ENCODE assay signal across 20 cellular contexts in the genomic region with DNA sequence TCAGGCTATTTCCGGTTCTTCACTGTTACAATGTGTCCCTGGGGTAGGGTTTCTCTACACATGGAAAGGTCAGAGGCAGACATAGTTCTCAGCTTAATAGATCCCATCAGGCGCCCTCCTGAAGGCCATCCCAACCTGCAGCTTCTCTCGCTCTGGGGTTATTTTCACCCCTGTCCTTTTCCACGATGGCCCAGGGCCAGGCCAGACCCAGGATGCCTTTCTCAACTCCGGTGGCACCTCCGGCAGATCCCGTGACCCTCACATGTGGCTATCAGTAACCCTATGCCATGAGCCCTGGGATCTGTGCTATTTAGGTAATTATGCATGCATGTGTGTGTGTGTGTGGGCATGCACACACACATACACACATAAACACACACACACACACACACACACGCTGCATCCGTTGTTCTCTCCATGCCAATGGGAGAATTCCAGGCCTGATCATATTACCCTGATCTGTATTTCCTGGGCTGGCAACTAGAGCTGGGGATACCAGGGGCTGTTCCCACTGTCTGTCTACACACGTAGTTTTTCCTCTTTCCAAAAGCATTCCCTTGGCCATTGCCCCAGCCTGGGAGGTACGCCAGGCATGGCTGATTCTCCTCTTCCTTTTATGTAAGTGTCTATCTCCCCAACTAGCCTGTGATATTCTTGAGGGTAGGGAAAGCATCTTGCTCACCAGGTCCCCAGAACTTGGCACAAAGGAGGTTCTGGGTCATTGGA. TPM values are rescaled to one million over a fixed set of nuclear protein-coding genes. Genes with fewer than 3 reads are reported as not detected.
"Had no signal": no experiment of that assay in that cellular context is flagged by ENCODE, and none has a peak within 500 bp of the region (broad histone marks: within the 10 kb centered on the region; RNA-seq: fewer than 3 reads in every experiment).

No MANE protein-coding gene starts in this region.

- H3K9me3 ChIP-seq: right lobe of liver, stomach, testis had no signal

- H3K36me3 Mint-ChIP-seq: immature natural killer cell; stimulated activated effector memory CD8-positive, alpha-beta T cell treated with anti-CD3 and anti-CD28 coated beads, Interleukin-12 subunit alpha, Interleukin-12 subunit beta, amount 100 ng/mL, for 72 hours had no signal

- ATAC-seq: activated T-cell treated with anti-CD3 and anti-CD28 coated beads, Interleukin-2, amount 50 U/mL, for 72 hours; stimulated activated effector memory CD8-positive, alpha-beta T cell treated with anti-CD3 and anti-CD28 coated beads, Interleukin-12 subunit alpha, Interleukin-12 subunit beta, amount 100 ng/mL, for 72 hours had no signal

- H3K9me3 Mint-ChIP-seq: immature natural killer cell, neural crest cell had no signal

- H3K27ac Mint-ChIP-seq: activated T-cell treated with anti-CD3 and anti-CD28 coated beads, Interleukin-2, amount 50 U/mL, for 72 hours; immature natural killer cell; progenitor cell of endocrine pancreas; stimulated activated effector memory CD8-positive, alpha-beta T cell treated with anti-CD3 and anti-CD28 coated beads, Interleukin-12 subunit alpha, Interleukin-12 subunit beta, amount 100 ng/mL, for 72 hours; T-helper 1 cell treated with Interleukin-12 subunit alpha and Interleukin-12 subunit beta and Interleukin-4 antibody, amounts not matched to agents 30 μg/mL and 1 μg/mL, for 36 hours had no signal

- DNase-seq: activated CD4-positive, CD25-positive, alpha-beta regulatory T cell treated with anti-CD3 and anti-CD28 coated beads, Interleukin-2, amount 50 U/mL, for 72 hours; activated effector memory CD4-positive, alpha-beta T cell treated with anti-CD3 and anti-CD28 coated beads, Interleukin-2, amount 50 U/mL, for 16 hours; activated naive CD4-positive, alpha-beta T cell treated with anti-CD3 and anti-CD28 coated beads, Interleukin-2, amount 50 U/mL, for 16 hours; activated T-cell treated with anti-CD3 and anti-CD28 coated beads, Interleukin-2, amount 50 U/mL, for 72 hours; aorta; immature natural killer cell; kidney glomerular epithelial cell; mammary epithelial cell; right lobe of liver; stimulated activated CD4-positive, alpha-beta T cell treated with anti-CD3 and anti-CD28 coated beads, Interleukin-4, amount 100 ng/mL, for 24 hours; stomach; testis had no signal

- H3K27ac ChIP-seq: coronary artery, right lobe of liver, stomach, testis had no signal

- H3K27me3 ChIP-seq: right lobe of liver, stomach, testis had no signal

- H3K4me2 ChIP-seq: smooth muscle cell had no signal

- H3K36me3 ChIP-seq: right lobe of liver, stomach had no signal

- H3K4me3 ChIP-seq: coronary artery, right lobe of liver, smooth muscle cell, stomach, testis had no signal

- H3K4me3 Mint-ChIP-seq: activated T-cell treated with anti-CD3 and anti-CD28 coated beads, Interleukin-2, amount 50 U/mL, for 72 hours; immature natural killer cell; neural crest cell; stimulated activated effector memory CD8-positive, alpha-beta T cell treated with anti-CD3 and anti-CD28 coated beads, Interleukin-12 subunit alpha, Interleukin-12 subunit beta, amount 100 ng/mL, for 72 hours; T-helper 1 cell treated with Interleukin-12 subunit alpha and Interleukin-12 subunit beta and Interleukin-4 antibody, amounts not matched to agents 30 μg/mL and 1 μg/mL, for 36 hours had no signal

- H3K4me1 Mint-ChIP-seq: immature natural killer cell; stimulated activated effector memory CD8-positive, alpha-beta T cell treated with anti-CD3 and anti-CD28 coated beads, Interleukin-12 subunit alpha, Interleukin-12 subunit beta, amount 100 ng/mL, for 72 hours had no signal

RNA-seq across cellular contexts. Expression of gene NOS1, which starts 51.2 kb away (rescaled TPM):
- total RNA-seq: activated CD8-positive, alpha-beta memory T cell treated with anti-CD3 and anti-CD28 coated beads for 36 hours; activated T-cell treated with anti-CD3 and anti-CD28 coated beads, Interleukin-2, amount 50 U/mL, for 72 hours; mammary epithelial cell; osteoblast had no signal
- polyA plus RNA-seq: immature natural killer cell, mammary epithelial cell, smooth muscle cell had no signal
